In the genomic region with DNA sequence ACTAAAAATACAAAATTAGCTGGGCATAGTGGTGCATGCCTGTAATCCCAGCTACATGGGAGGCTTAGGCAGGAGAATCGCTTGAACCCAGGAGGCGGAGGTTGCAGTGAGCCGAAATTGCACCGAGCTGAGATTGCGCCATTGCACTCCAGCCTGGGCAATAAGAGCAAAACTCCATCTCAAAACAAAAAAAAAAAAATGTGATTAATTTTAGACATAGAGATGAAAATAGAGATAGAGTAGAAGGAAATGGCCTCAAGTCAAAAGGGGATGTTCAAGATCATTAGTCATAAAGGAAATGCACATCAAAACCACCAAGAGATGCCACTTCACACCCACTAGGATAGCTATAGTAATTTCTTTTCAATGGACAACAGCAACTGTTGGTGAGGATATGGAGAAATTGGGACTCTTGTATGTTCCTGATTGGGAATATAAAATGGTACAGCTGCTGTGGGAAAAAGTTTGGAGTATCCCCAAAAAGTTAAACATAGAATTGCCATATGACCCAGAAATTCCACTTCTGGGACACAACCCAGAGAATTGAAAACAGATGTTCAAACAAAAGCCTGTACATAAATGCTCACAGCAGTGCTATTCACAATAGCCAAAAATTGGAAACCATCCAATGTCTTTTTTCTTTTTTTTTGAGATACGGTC, we compare ENCODE assay signal across 8 cellular contexts.
A peak's percentile ranks its signal among the peaks of the same experiment; 100 is the strongest.
DNase-seq lines count a peak whose midpoint lies in the region; ATAC-seq and TF ChIP-seq lines count a peak whose summit lies in the region.

No MANE protein-coding gene starts in this region.

- peaks cover 4% of the 10 kb centered on the region for H3K36me3 Mint-ChIP-seq in nephron (ENCODE audit: low read depth)

- no peak overlapping the region for H3K4me3 Mint-ChIP-seq in nephron

- no peak for ATAC-seq in GM21528 (IDR thresholded peaks at IDR 0.05; ENCODE audit: low FRiP score, unreplicated experiment)
- ATAC-seq in HG02642 (IDR thresholded peaks at IDR 0.05; ENCODE audit: poor library complexity, unreplicated experiment), result no peak
- ATAC-seq in GM19467 (IDR thresholded peaks at IDR 0.05; ENCODE audit: unreplicated experiment), result no peak

- H3K4me1 Mint-ChIP-seq in nephron, result peaks cover 56% of the 10 kb centered on the region

- TF ChIP-seq CTCF in GM06990 (IDR thresholded peaks at IDR 0.05; ENCODE audit: insufficient read depth, low read length, poor library complexity, severe bottlenecking) (no peak), nephron (IDR thresholded peaks at IDR 0.05; ENCODE audit: unreplicated experiment in 3 of 3) (no peak)

- H3K27me3 ChIP-seq in GM06990 (replicated peaks; ENCODE audit: control insufficient read depth, insufficient read depth, low read length), result no peaks in the 10 kb centered on the region

- H3K36me3 ChIP-seq in GM06990 (ENCODE audit: control insufficient read depth, insufficient read depth, low read length), result no peaks in the 10 kb centered on the region

- DNase-seq in GM06990 (ENCODE audit: extremely low read depth, insufficient read length), result peak; percentile 33
- peak; percentile 36 for DNase-seq in NCI-H1092 treated with DMSO at 0.1 percent for 48 hours (lab: John Stamatoyannopoulos, UW)
- DNase-seq in brain pericyte (ENCODE audit: low read depth, low spot score), result peak; percentile 69
- no peak for DNase-seq in NCI-H1048 (lab: John Stamatoyannopoulos, UW)

- no peak overlapping the region for H3K4me3 ChIP-seq in GM06990 (replicated peaks; ENCODE audit: low read depth, low read length)

- no peaks in the 10 kb centered on the region for H3K9me3 Mint-ChIP-seq in nephron

- H3K27ac Mint-ChIP-seq in nephron, result peak overlapping the region; percentile 93 to 98 (median 95)

- H3K27me3 Mint-ChIP-seq in nephron (ENCODE audit: low read depth), result no peaks in the 10 kb centered on the region
